ENCODE assay signal across 1 cellular context in genomic region chr12:51887476-51888315, GRCh38.
TF ChIP-seq lines count a peak whose summit lies in the region.

Gene ANKRD33 (plus strand): TSS chr12:51888103. CDS start chr12:51888187, 84 bp downstream.

TF ChIP-seq in HCT116, 20 proteins besides CTCF, POLR2A, EP300 and RAD21 (continued from another document):
- TF ChIP-seq ZBTB33 (IDR thresholded peaks at IDR 0.05; ENCODE audit: extremely low read depth, insufficient replicate concordance, low read length) (no peak), ZFX (IDR thresholded peaks at IDR 0.05) (no peak), MAX (IDR thresholded peaks at IDR 0.05) (no peak), EZH2phosphoT487 (IDR thresholded peaks at IDR 0.05; ENCODE audit: borderline replicate concordance) (no peak), SIN3A (IDR thresholded peaks at IDR 0.05; ENCODE audit: low read depth) (no peak), JUND (IDR thresholded peaks at IDR 0.05) (no peak), TCF7L2 (IDR thresholded peaks at IDR 0.05; ENCODE audit: borderline replicate concordance, extremely low read depth, insufficient read depth, insufficient read length) (no peak)
